Comparison of ENCODE assay signal across 24 cellular contexts in genomic region chr2:239739206-239739605, GRCh38.
"Had no signal": no experiment of that assay in that cellular context is flagged by ENCODE, and none has a peak within 500 bp of the region (broad histone marks: within the 10 kb centered on the region; RNA-seq: fewer than 3 reads in every experiment).

No MANE protein-coding gene starts in this region.

- ATAC-seq: effector memory CD8-positive, alpha-beta T cell; esophagus mucosa; gastrocnemius medialis; heart left ventricle; left colon; left lobe of liver; lower lobe of right lung; mucosa of descending colon had no signal

- H3K4me3 ChIP-seq: colonic mucosa, esophagus squamous epithelium, gastrocnemius medialis, heart left ventricle, left ventricle myocardium inferior, lower lobe of right lung, mucosa of descending colon had no signal

- H3K9me3 ChIP-seq: colonic mucosa, esophagus squamous epithelium, gastrocnemius medialis, left ventricle myocardium inferior, lower lobe of right lung, mucosa of descending colon had no signal

- FAIRE-seq: endometrium, islet of Langerhans, keratinocyte had no signal

- H3K27ac ChIP-seq: colonic mucosa, epithelial cell of prostate, esophagus squamous epithelium, gastrocnemius medialis, heart left ventricle, left ventricle myocardium inferior, lower lobe of right lung had no signal

- H3K4me1 ChIP-seq: colonic mucosa, esophagus squamous epithelium, gastrocnemius medialis, heart left ventricle, left ventricle myocardium inferior, lower lobe of right lung had no signal

- H3K36me3 ChIP-seq: colonic mucosa, esophagus squamous epithelium, gastrocnemius medialis, heart left ventricle, left ventricle myocardium inferior, lower lobe of right lung had no signal

- H3K27me3 ChIP-seq: colonic mucosa, gastrocnemius medialis had no signal

- DNase-seq: colonic mucosa; cortex of kidney; effector CD8-positive, alpha-beta T cell; effector memory CD8-positive, alpha-beta T cell; endodermal cell; erythroblast; esophagus squamous epithelium; foreskin fibroblast; foreskin melanocyte; gastrocnemius medialis; hippocampal formation; kidney glomerular epithelial cell; left colon; left ventricle myocardium inferior; lower lobe of right lung; mesenchymal stem cell had no signal
